Comparison of ENCODE assay signal across 37 cellular contexts in the genomic region with DNA sequence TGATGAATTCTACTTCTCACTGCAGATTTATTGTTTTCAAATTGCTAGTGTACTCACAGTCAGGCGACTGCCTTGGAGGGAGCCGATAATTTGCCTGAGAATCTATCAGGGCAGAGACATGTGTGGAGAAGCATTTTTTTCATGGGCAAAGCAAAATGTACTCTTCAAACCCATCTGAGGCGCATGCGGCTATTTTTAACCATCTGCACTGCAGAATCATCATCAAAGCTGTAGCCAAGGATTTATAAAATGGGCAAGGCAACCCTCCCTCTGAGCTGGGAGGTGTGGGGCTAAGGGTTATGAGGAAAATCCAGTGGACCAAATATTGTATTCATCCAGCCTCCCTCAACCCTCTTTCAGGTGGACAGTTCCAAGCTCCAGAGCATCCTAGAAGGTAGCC. TPM values are rescaled to one million over a fixed set of nuclear protein-coding genes. Genes with fewer than 3 reads are reported as not detected.
"Had no signal": no experiment of that assay in that cellular context is flagged by ENCODE, and none has a peak within 500 bp of the region (broad histone marks: within the 10 kb centered on the region; RNA-seq: fewer than 3 reads in every experiment).

No MANE protein-coding gene starts in this region.

- DNase-seq: cerebellar nuclear complex; effector CD4-positive, alpha-beta T cell; foreskin keratinocyte; glutamatergic neuron; heart right ventricle; hippocampal formation; islet precursor cell; kidney glomerular epithelial cell; mesendoderm; midbrain; naive thymus-derived CD8-positive, alpha-beta T cell; nephron progenitor cell; nucleus accumbens; posterior cingulate gyrus; retina; right lobe of liver; stimulated activated CD4-positive, alpha-beta T cell treated with anti-CD3 and anti-CD28 coated beads, Interleukin-12 subunit alpha, Interleukin-12 subunit beta, amount 100 ng/mL, for 4 hours; stimulated activated CD4-positive, alpha-beta T cell treated with anti-CD3 and anti-CD28 coated beads, Interleukin-1b, Interleukin-23, amount 100 ng/mL, for 48 hours; stimulated activated CD4-positive, alpha-beta T cell treated with anti-CD3 and anti-CD28 coated beads, Interleukin-4, amount 100 ng/mL, for 1 hour; stimulated activated CD8-positive, alpha-beta memory T cell treated with anti-CD3 and anti-CD28 coated beads, Interleukin-4, amount 100 ng/mL, for 48 hours; stimulated activated naive CD4-positive, alpha-beta T cell; stomach; thyroid gland; trophoblast cell had no signal

- H3K4me1 Mint-ChIP-seq: naive thymus-derived CD8-positive, alpha-beta T cell had no signal

- H3K27ac Mint-ChIP-seq: naive thymus-derived CD8-positive, alpha-beta T cell; nephron progenitor cell had no signal

- H3K4me1 ChIP-seq: right lobe of liver, stomach, thyroid gland, vagina had no signal

- H3K9me3 ChIP-seq: heart right ventricle, right lobe of liver, stomach, thyroid gland, vagina had no signal

- H3K4me3 Mint-ChIP-seq: naive thymus-derived CD8-positive, alpha-beta T cell; nephron progenitor cell had no signal

- FAIRE-seq: colon had no signal

- H3K27me3 ChIP-seq: dorsolateral prefrontal cortex, foreskin keratinocyte, heart right ventricle, right lobe of liver, stomach, thyroid gland, vagina had no signal

- H3K36me3 ChIP-seq: heart right ventricle, right lobe of liver, stomach, thyroid gland, vagina had no signal

- ATAC-seq: foreskin keratinocyte; naive thymus-derived CD8-positive, alpha-beta T cell; right lobe of liver had no signal

- H3K9me3 Mint-ChIP-seq: naive thymus-derived CD8-positive, alpha-beta T cell; nephron progenitor cell had no signal

- H3K4me3 ChIP-seq: dorsolateral prefrontal cortex, heart right ventricle, right lobe of liver, smooth muscle cell, stomach, thyroid gland, vagina had no signal

- H3K27ac ChIP-seq: foreskin keratinocyte, heart right ventricle, right lobe of liver, stomach, thyroid gland, vagina had no signal

RNA-seq across cellular contexts. Expression of a gene that starts 37.7 kb away (rescaled TPM):
- total RNA-seq: naive thymus-derived CD8-positive, alpha-beta T cell; right lobe of liver; subcutaneous adipose tissue; ureter; vagina had no signal
- polyA plus RNA-seq: esophagus; naive thymus-derived CD8-positive, alpha-beta T cell; smooth muscle cell; stomach had no signal

RNA-seq across cellular contexts. Expression of a gene that starts 50.7 kb away (rescaled TPM):
- total RNA-seq: dorsolateral prefrontal cortex; foreskin keratinocyte; lower leg skin; lung microvascular endothelial cell; myocyte; naive thymus-derived CD8-positive, alpha-beta T cell; osteocyte; pulmonary artery endothelial cell; right lobe of liver; smooth muscle cell; stomach; subcutaneous adipose tissue; temporal lobe; thyroid gland; ureter; vagina had no signal
- polyA plus RNA-seq: esophagus; foreskin keratinocyte; naive thymus-derived CD8-positive, alpha-beta T cell; smooth muscle cell; stomach had no signal
